In the genomic region with DNA sequence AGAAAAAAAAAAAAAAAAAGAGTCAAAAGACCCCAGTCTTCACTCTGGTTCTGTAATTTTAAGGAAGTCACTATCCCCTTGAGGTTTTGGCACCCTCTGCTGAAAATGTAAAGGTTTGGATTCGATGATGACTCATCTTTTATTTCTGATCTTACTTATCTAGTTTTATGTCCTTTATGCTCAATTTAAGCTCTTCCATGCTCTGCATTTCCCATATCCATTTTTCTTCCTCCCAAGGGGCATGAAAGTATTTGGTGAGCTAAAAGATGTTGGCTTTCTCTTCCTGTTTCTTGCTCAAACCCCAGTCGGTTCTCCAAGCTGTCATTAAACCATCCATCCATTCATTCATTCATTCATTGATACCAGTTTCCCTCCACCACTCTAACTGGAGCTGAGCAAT, we compare ENCODE assay signal across 33 cellular contexts.
A peak's percentile ranks its signal among the peaks of the same experiment; 100 is the strongest.
DNase-seq lines count a peak whose midpoint lies in the region; ATAC-seq, FAIRE-seq and TF ChIP-seq lines count a peak whose summit lies in the region.
"Had no signal": no experiment of that assay in that cellular context is flagged by ENCODE, and none has a peak within 500 bp of the region (broad histone marks: within the 10 kb centered on the region; RNA-seq: fewer than 3 reads in every experiment).

No MANE protein-coding gene starts in this region.

- no peaks in the 10 kb centered on the region for H4K20me1 ChIP-seq in K562 (replicated peaks; ENCODE audit: control insufficient read depth, insufficient read depth, low read length)

- 0% methylated on average over 2 of the region's 2 CpGs for WGBS in K562 (ENCODE audit: insufficient coverage, low coverage, missing lambda C conversion rate)

- TF ChIP-seq CTCF in A673 (conservative IDR thresholded peaks at IDR 0.05; ENCODE audit: low read depth, low read length), result peak; percentile 43; the same call in 1 of the 2 replicates
- TF ChIP-seq CTCF in NB4 (IDR thresholded peaks at IDR 0.05; ENCODE audit: low read depth, low read length), result no peak
- no peak for TF ChIP-seq CTCF in K562 (IDR thresholded peaks at IDR 0.05 in 2 of 3, conservative IDR thresholded peaks at IDR 0.05 in 1 of 3; ENCODE audit: insufficient read depth in 2 of 3, low read depth in 1 of 3, low read length in 3 of 3)

- DNase-seq in A673 (ENCODE audit: low spot score) (peak; percentile 97), NB4 (ENCODE audit: low read depth) (peak; percentile 67), K562 (ENCODE audit: extremely low read depth in 1 of 4, low spot score in 3 of 4) (no peak), NCI-H1105 treated with DMSO at 0.1 percent for 48 hours (lab: John Stamatoyannopoulos, UW) (no peak)
- no peak for DNase-seq in stimulated activated naive CD8-positive, alpha-beta T cell treated with anti-CD3 and anti-CD28 coated beads, Interleukin-15, Interleukin-2, amounts not matched to agents 100 U/mL and 50 U/mL, for 24 hours
- no peak for DNase-seq in activated CD4-positive, alpha-beta T cell treated with anti-CD3 and anti-CD28 coated beads for 36 hours
- DNase-seq: activated CD4-positive, alpha-beta T cell treated with anti-CD3 and anti-CD28 coated beads, Interleukin-2, amount 50 U/mL, for 48 hours; activated CD4-positive, CD25-positive, alpha-beta regulatory T cell; anterior cingulate cortex; colonic mucosa; COR-L47; DND-41; effector CD8-positive, alpha-beta T cell; foreskin melanocyte; HCEC 1CT; heart right ventricle; Karpas-422; NCI-H2107; NCI-H82; right lobe of liver; RPMI8226; stimulated activated CD4-positive, alpha-beta T cell treated with anti-CD3 and anti-CD28 coated beads, Interleukin-15, amount 100 ng/mL, for 24 hours; stimulated activated naive B cell treated with anti-CD40 and anti-IgM and Interleukin-4, amounts not matched to agents 10 μg/mL and 1 μg/mL and 100 μg/mL, for 72 hours; SW 1271; T1000 had no signal

- no peak for FAIRE-seq in K562 (lab: Jason Lieb, UNC)
- FAIRE-seq: A204.1 had no signal

- H3K27ac Mint-ChIP-seq in activated CD4-positive, alpha-beta T cell treated with anti-CD3 and anti-CD28 coated beads for 36 hours, result no peak overlapping the region
- H3K27ac Mint-ChIP-seq: stimulated activated naive B cell treated with anti-CD40 and anti-IgM and Interleukin-4, amounts not matched to agents 10 μg/mL and 1 μg/mL and 100 μg/mL, for 72 hours had no signal

- no peaks in the 10 kb centered on the region for H3K4me1 Mint-ChIP-seq in activated CD4-positive, alpha-beta T cell treated with anti-CD3 and anti-CD28 coated beads for 36 hours
- H3K4me1 Mint-ChIP-seq: neural crest cell; stimulated activated naive B cell treated with anti-CD40 and anti-IgM and Interleukin-4, amounts not matched to agents 10 μg/mL and 1 μg/mL and 100 μg/mL, for 72 hours had no signal

- no peaks in the 10 kb centered on the region for H3K36me3 ChIP-seq in A673 (ENCODE audit: insufficient read depth, low read length, poor library complexity, severe bottlenecking)
- no peaks in the 10 kb centered on the region for H3K36me3 ChIP-seq in K562 (ENCODE audit: control insufficient read depth, insufficient read depth, low read length)
- no peaks in the 10 kb centered on the region for H3K36me3 ChIP-seq in rectal smooth muscle tissue (ENCODE audit: control insufficient read depth, insufficient read depth, low read length)
- H3K36me3 ChIP-seq: colonic mucosa, heart right ventricle, right lobe of liver had no signal

- H3K79me2 ChIP-seq in K562 (ENCODE audit: control insufficient read depth, insufficient read depth, low read length), result no peaks in the 10 kb centered on the region
- H3K79me2 ChIP-seq: parathyroid adenoma had no signal

- H3K27me3 ChIP-seq in A673 (replicated peaks; ENCODE audit: insufficient read depth, low read depth, low read length, poor library complexity), result no peaks in the 10 kb centered on the region
- peaks cover 16 to 56% of the 10 kb centered on the region in 2 experiments; a peak in 4 of 5 replicates for H3K27me3 ChIP-seq in K562 (ENCODE audit: control insufficient read depth in 2 of 2, insufficient read depth in 2 of 2, low read length in 2 of 2)
- H3K27me3 ChIP-seq in rectal smooth muscle tissue (ENCODE audit: control insufficient read depth, insufficient read depth, low read length), result no peaks in the 10 kb centered on the region
- H3K27me3 ChIP-seq: colonic mucosa, heart right ventricle, right lobe of liver had no signal

- TF ChIP-seq POLR2A in NB4 (IDR thresholded peaks at IDR 0.05; ENCODE audit: extremely low read depth, insufficient read length) (no peak), K562 (conservative IDR thresholded peaks at IDR 0.05) (no peak)

- BruUV-seq in A673 (replicated peaks; lab: Mats Ljungman, UMichigan) (no TSS peak), K562 (replicated peaks; lab: Mats Ljungman, UMichigan) (no TSS peak)

- H2AFZ ChIP-seq in K562 (ENCODE audit: low read depth, low read length), result no peak overlapping the region
- H2AFZ ChIP-seq: parathyroid adenoma had no signal

- H3K4me3 Mint-ChIP-seq in activated CD4-positive, alpha-beta T cell treated with anti-CD3 and anti-CD28 coated beads for 36 hours, result no peak overlapping the region
- H3K4me3 Mint-ChIP-seq: neural crest cell; stimulated activated naive B cell treated with anti-CD40 and anti-IgM and Interleukin-4, amounts not matched to agents 10 μg/mL and 1 μg/mL and 100 μg/mL, for 72 hours had no signal

- ATAC-seq in K562 (no peak), HG03196 (IDR thresholded peaks at IDR 0.05; ENCODE audit: unreplicated experiment) (no peak)
- no peak for ATAC-seq in stimulated activated naive CD8-positive, alpha-beta T cell treated with anti-CD3 and anti-CD28 coated beads, Interleukin-15, Interleukin-2, amounts not matched to agents 100 U/mL and 50 U/mL, for 24 hours
- no peak for ATAC-seq in activated CD4-positive, alpha-beta T cell treated with anti-CD3 and anti-CD28 coated beads for 36 hours
- ATAC-seq: activated naive CD4-positive, alpha-beta T cell treated with anti-CD3 and anti-CD28 coated beads, Interleukin-2, amount 50 U/mL, for 72 hours; heart right ventricle; right lobe of liver; stimulated activated naive B cell treated with anti-CD40 and anti-IgM and Interleukin-4, amounts not matched to agents 10 μg/mL and 1 μg/mL and 100 μg/mL, for 72 hours had no signal

- H3K9ac ChIP-seq in K562 (ENCODE audit: insufficient read depth in 1 of 2, low read depth in 2 of 2, low read length in 2 of 2) (no peak overlapping the region), rectal smooth muscle tissue (ENCODE audit: low read length) (no peak overlapping the region)
- H3K9ac ChIP-seq: parathyroid adenoma had no signal

- H3K27ac ChIP-seq in A673 (ENCODE audit: low read depth, low read length, poor library complexity, severe bottlenecking) (peak overlapping the region; percentile 53), K562 (ENCODE audit: extremely low read depth, low read depth, low read length) (no peak overlapping the region), rectal smooth muscle tissue (ENCODE audit: low read depth, low read length) (peak overlapping the region; percentile 72)
- H3K27ac ChIP-seq: colonic mucosa, epithelial cell of prostate, parathyroid adenoma, right lobe of liver had no signal

- H3K4me2 ChIP-seq in K562 (ENCODE audit: insufficient read depth, low read length), result no peak overlapping the region

- intact Hi-C loops in A673 (cut with micrococcal nuclease; ENCODE audit: unreplicated experiment) (no loop called here), K562 (cut with micrococcal nuclease) (no loop called here)
- intact Hi-C loops in activated CD4-positive, alpha-beta T cell treated with anti-CD3 and anti-CD28 coated beads for 36 hours (cut with DNase I, micrococcal nuclease), result loop anchor here in 1 of 2 experiments (1.0 kb wide), 1 partner anchor 200 kb away; no protein-coding TSS in a partner anchor

- no peaks in the 10 kb centered on the region for H3K9me1 ChIP-seq in K562 (ENCODE audit: control insufficient read depth, insufficient read depth, low read length)

- no peak overlapping the region for H3K4me3 ChIP-seq in A673 (ENCODE audit: low read depth, low read length, poor library complexity, severe bottlenecking)
- H3K4me3 ChIP-seq in NB4 (ENCODE audit: low read depth, low read length), result no peak overlapping the region
- no peak overlapping the region for H3K4me3 ChIP-seq in K562
- no peak overlapping the region for H3K4me3 ChIP-seq in rectal smooth muscle tissue (ENCODE audit: low read length)
- H3K4me3 ChIP-seq: colonic mucosa, heart right ventricle, lung, right lobe of liver had no signal

- TF ChIP-seq RAD21 in K562 (CRISPR knock-in tag; conservative IDR thresholded peaks at IDR 0.05 in 1 of 2, IDR thresholded peaks at IDR 0.05 in 1 of 2), result no peak

- H3K9me3 Mint-ChIP-seq in activated CD4-positive, alpha-beta T cell treated with anti-CD3 and anti-CD28 coated beads for 36 hours (ENCODE audit: low read depth), result no peaks in the 10 kb centered on the region
- H3K9me3 Mint-ChIP-seq: activated naive CD4-positive, alpha-beta T cell treated with anti-CD3 and anti-CD28 coated beads, Interleukin-2, amount 50 U/mL, for 72 hours; neural crest cell; stimulated activated naive B cell treated with anti-CD40 and anti-IgM and Interleukin-4, amounts not matched to agents 10 μg/mL and 1 μg/mL and 100 μg/mL, for 72 hours had no signal

- in situ Hi-C loops in K562 (cut with MboI), result no loop called here

- no peaks in the 10 kb centered on the region for H3K27me3 Mint-ChIP-seq in activated CD4-positive, alpha-beta T cell treated with anti-CD3 and anti-CD28 coated beads for 36 hours

- no peak for TF ChIP-seq EP300 in K562 (IDR thresholded peaks at IDR 0.05; ENCODE audit: low read length)

- H3K4me1 ChIP-seq in A673 (ENCODE audit: insufficient read depth, low read length, poor library complexity, severe bottlenecking) (peaks cover 25% of the 10 kb centered on the region), K562 (replicated peaks in 1 of 2; ENCODE audit: control insufficient read depth in 2 of 2, insufficient read depth in 2 of 2, low read length in 2 of 2) (no peaks in the 10 kb centered on the region; a peak in 1 of 5 replicates), rectal smooth muscle tissue (ENCODE audit: control insufficient read depth, insufficient read depth, low read length) (peaks cover 22% of the 10 kb centered on the region)
- H3K4me1 ChIP-seq: colonic mucosa, parathyroid adenoma, right lobe of liver had no signal

- POLR2A ChIA-PET in A673 (lab: Charles Lee; ENCODE audit: low non-redundant PET), result interaction anchor here (0.7 kb wide), 2 partner anchors 51 to 145 kb away, joined by 9 to 15 read pairs; partner anchors contain the start of gene SRPRA
- POLR2A ChIA-PET in K562 (lab: Yijun Ruan, JAX), result no interaction called here
- POLR2A ChIA-PET in activated CD4-positive, alpha-beta T cell treated with anti-CD3 and anti-CD28 coated beads for 36 hours (lab: Charles Lee), result interaction anchor here (0.7 kb wide), 1 partner anchor 74 kb away, joined by 4 read pairs; no protein-coding TSS in a partner anchor

- CTCF ChIA-PET in A673 (lab: Charles Lee), result interaction anchor here (0.7 to 0.8 kb wide), 4 partner anchors 10 to 536 kb away, joined by 4 to 7 read pairs (median 5); no protein-coding TSS in a partner anchor
- CTCF ChIA-PET in K562 (lab: Yijun Ruan, JAX; ENCODE audit: low intra/inter-chr PET ratio), result no interaction called here
- CTCF ChIA-PET in activated CD4-positive, alpha-beta T cell treated with anti-CD3 and anti-CD28 coated beads for 36 hours (lab: Charles Lee), result interaction anchor here (0.6 to 0.8 kb wide), 3 partner anchors 19 to 249 kb away, joined by 3 read pairs; no protein-coding TSS in a partner anchor

- H3K9me3 ChIP-seq in A673 (ENCODE audit: low read depth, low read length, poor library complexity, severe bottlenecking), result no peaks in the 10 kb centered on the region
- H3K9me3 ChIP-seq in K562 (replicated peaks; ENCODE audit: control insufficient read depth, insufficient read depth, low read depth, low read length), result no peaks in the 10 kb centered on the region
- H3K9me3 ChIP-seq: colonic mucosa, heart right ventricle, right lobe of liver had no signal

- H3K36me3 Mint-ChIP-seq in activated CD4-positive, alpha-beta T cell treated with anti-CD3 and anti-CD28 coated beads for 36 hours (ENCODE audit: low read depth), result no peaks in the 10 kb centered on the region
- H3K36me3 Mint-ChIP-seq: activated naive CD4-positive, alpha-beta T cell treated with anti-CD3 and anti-CD28 coated beads, Interleukin-2, amount 50 U/mL, for 72 hours; stimulated activated naive B cell treated with anti-CD40 and anti-IgM and Interleukin-4, amounts not matched to agents 10 μg/mL and 1 μg/mL and 100 μg/mL, for 72 hours had no signal

Comparison
In these comparisons a context has a peak if more than half of its experiments do, and no peak if none do; other contexts are left out.
1. DNase-seq: peak in A673 (single experiment) and NB4 (single experiment); none in K562 (0 of 4), stimulated activated naive CD8-positive, alpha-beta T cell treated with anti-CD3 and anti-CD28 coated beads, Interleukin-15, Interleukin-2, amounts not matched to agents 100 U/mL and 50 U/mL, for 24 hours (single experiment), NCI-H1105 treated with DMSO at 0.1 percent for 48 hours (single experiment) and activated CD4-positive, alpha-beta T cell treated with anti-CD3 and anti-CD28 coated beads for 36 hours (single experiment).